In genomic region chr6:148893073-148893472, GRCh38 we compare ENCODE assay signal across 8 cellular contexts.
"Had no signal": no experiment of that assay in that cellular context is flagged by ENCODE, and none has a peak within 500 bp of the region (broad histone marks: within the 10 kb centered on the region; RNA-seq: fewer than 3 reads in every experiment).

No MANE protein-coding gene starts in this region.

- H3K4me3 ChIP-seq: GM23248 had no signal

- DNase-seq: GM23248, H9, HCEC 1CT, KG1 had no signal

- H2AFZ ChIP-seq: GM23248 had no signal

- H3K4me1 Mint-ChIP-seq: IgD-negative memory B cell had no signal

- H3K27me3 Mint-ChIP-seq: IgD-negative memory B cell had no signal

- H3K27ac Mint-ChIP-seq: IgD-negative memory B cell had no signal

- H3K9me3 Mint-ChIP-seq: H9, IgD-negative memory B cell had no signal

- H3K4me3 Mint-ChIP-seq: H9, IgD-negative memory B cell had no signal

- H3K9ac ChIP-seq: GM23248 had no signal

- H3K27ac ChIP-seq: GM23248, HL-60 had no signal

- FAIRE-seq: H1, H54 had no signal
